In the genomic region with DNA sequence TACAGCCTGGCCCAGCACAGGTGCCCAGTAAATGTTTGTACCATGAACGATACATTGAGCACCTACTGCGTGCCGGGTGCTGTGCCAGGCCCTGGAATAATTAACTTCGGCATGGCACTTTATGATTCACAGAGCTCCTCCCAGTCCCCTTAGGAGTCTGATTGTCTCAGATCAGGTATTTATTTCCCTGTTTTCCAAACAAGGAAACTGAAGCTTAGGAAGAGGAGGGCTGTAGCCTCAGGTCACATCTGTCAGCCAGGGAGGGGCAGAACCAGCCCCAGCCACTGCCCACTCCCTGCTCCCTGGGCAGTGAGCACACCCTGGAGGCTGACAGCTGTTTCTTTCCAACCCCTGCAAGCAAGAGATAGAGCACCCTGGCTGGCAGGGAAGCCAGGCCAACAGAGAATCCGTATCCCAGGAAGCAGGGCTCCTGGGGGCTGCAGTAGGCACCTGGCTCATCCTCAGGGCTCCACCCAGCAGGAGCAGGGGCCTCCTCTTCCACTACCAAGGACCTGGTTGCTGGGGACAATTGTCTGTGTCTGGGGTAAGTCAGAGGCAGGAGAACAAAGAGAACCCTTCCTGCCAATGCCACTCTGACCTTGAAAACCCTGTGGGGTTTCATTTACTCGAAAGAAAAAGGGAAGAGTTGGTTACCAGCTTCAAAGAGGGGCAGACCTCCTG, we compare ENCODE assay signal across 18 cellular contexts.
DNase-seq lines count a peak whose midpoint lies in the region; ATAC-seq and TF ChIP-seq lines count a peak whose summit lies in the region.
"Had no signal": no experiment of that assay in that cellular context is flagged by ENCODE, and none has a peak within 500 bp of the region (broad histone marks: within the 10 kb centered on the region; RNA-seq: fewer than 3 reads in every experiment).

No MANE protein-coding gene starts in this region.

- no peak overlapping the region for H3K4ac ChIP-seq in trophoblast cell (ENCODE audit: low read depth, low read length)

- no peak overlapping the region for H3K27ac Mint-ChIP-seq in activated T-helper 1 cell treated with anti-CD3 and anti-CD28 coated beads, Interleukin-12 subunit alpha, Interleukin-12 subunit beta, Interleukin-2, Interleukin-4 antibody, amounts not matched to agents 30 ng/mL and 10 ng/mL and 1 ng/mL, durations not matched to agents 14 hours and 24 hours and 36 hours
- H3K27ac Mint-ChIP-seq in naive thymus-derived CD8-positive, alpha-beta T cell: no peak overlapping the region
- H3K27ac Mint-ChIP-seq: B cell; stimulated activated naive CD8-positive, alpha-beta T cell treated with anti-CD3 and anti-CD28 coated beads, Interleukin-15, Interleukin-2, amounts not matched to agents 100 ng/mL and 50 ng/mL, for 24 hours had no signal

- no peak overlapping the region for H2AK5ac ChIP-seq in trophoblast cell (ENCODE audit: low read length)

- no peak overlapping the region for H3K23ac ChIP-seq in trophoblast cell (ENCODE audit: low read length)

- H3K18ac ChIP-seq in trophoblast cell (ENCODE audit: low read length): peak overlapping the region; percentile 48

- no peak overlapping the region for H3K4me3 Mint-ChIP-seq in activated T-helper 1 cell treated with anti-CD3 and anti-CD28 coated beads, Interleukin-12 subunit alpha, Interleukin-12 subunit beta, Interleukin-2, Interleukin-4 antibody, amounts not matched to agents 30 ng/mL and 10 ng/mL and 1 ng/mL, durations not matched to agents 14 hours and 24 hours and 36 hours
- H3K4me3 Mint-ChIP-seq in naive thymus-derived CD8-positive, alpha-beta T cell: no peak overlapping the region
- H3K4me3 Mint-ChIP-seq: B cell; nephron; stimulated activated naive CD8-positive, alpha-beta T cell treated with anti-CD3 and anti-CD28 coated beads, Interleukin-15, Interleukin-2, amounts not matched to agents 100 ng/mL and 50 ng/mL, for 24 hours had no signal

- H3K9ac ChIP-seq in trophoblast cell (ENCODE audit: low read length): no peak overlapping the region

- in situ Hi-C loops in Caki2 (cut with HindIII; ENCODE audit: low pct_unique_long_range_greater_than_20kb, low sequenced_read_pairs): no loop called here

- H3K27me3 Mint-ChIP-seq in activated T-helper 1 cell treated with anti-CD3 and anti-CD28 coated beads, Interleukin-12 subunit alpha, Interleukin-12 subunit beta, Interleukin-2, Interleukin-4 antibody, amounts not matched to agents 30 ng/mL and 10 ng/mL and 1 ng/mL, durations not matched to agents 14 hours and 24 hours and 36 hours (ENCODE audit: insufficient read depth): peaks cover under 1% of the 10 kb centered on the region
- H3K27me3 Mint-ChIP-seq in naive thymus-derived CD8-positive, alpha-beta T cell: peaks cover 0 to 4% (median 0%) of the 10 kb centered on the region in 5 donors
- H3K27me3 Mint-ChIP-seq: B cell; stimulated activated naive CD8-positive, alpha-beta T cell treated with anti-CD3 and anti-CD28 coated beads, Interleukin-15, Interleukin-2, amounts not matched to agents 100 ng/mL and 50 ng/mL, for 24 hours had no signal

- no peaks in the 10 kb centered on the region for H3K36me3 Mint-ChIP-seq in activated T-helper 1 cell treated with anti-CD3 and anti-CD28 coated beads, Interleukin-12 subunit alpha, Interleukin-12 subunit beta, Interleukin-2, Interleukin-4 antibody, amounts not matched to agents 30 ng/mL and 10 ng/mL and 1 ng/mL, durations not matched to agents 14 hours and 24 hours and 36 hours (ENCODE audit: low read depth)
- H3K36me3 Mint-ChIP-seq in naive thymus-derived CD8-positive, alpha-beta T cell: no peaks in the 10 kb centered on the region

- ATAC-seq in foreskin keratinocyte (peak; percentile 51), GM19455 (IDR thresholded peaks at IDR 0.05; ENCODE audit: unreplicated experiment) (no peak)
- no peak for ATAC-seq in naive thymus-derived CD8-positive, alpha-beta T cell

- H3K4me1 ChIP-seq in foreskin keratinocyte (peaks cover 36% of the 10 kb centered on the region), trophoblast cell (ENCODE audit: control insufficient read depth in 1 of 2, insufficient read depth in 2 of 2, low read length in 2 of 2) (peaks cover 29 to 39% of the 10 kb centered on the region in 2 experiments)

- DNase-seq in Caki2 (ENCODE audit: low read depth): peak; percentile 39
- peak; percentile 94 for DNase-seq in NCI-H69 (lab: John Stamatoyannopoulos, UW)
- DNase-seq in foreskin keratinocyte: peak; percentile 56 to 82
- DNase-seq in trophoblast cell: peak in 1 of 2 donors; percentile 13
- no peak for DNase-seq in activated T-helper 1 cell treated with anti-CD3 and anti-CD28 coated beads, Interleukin-12 subunit alpha, Interleukin-12 subunit beta, Interleukin-2, Interleukin-4 antibody, amounts not matched to agents 30 ng/mL and 10 ng/mL and 1 ng/mL, durations not matched to agents 14 hours and 24 hours and 36 hours (ENCODE audit: low spot score)
- no peak for DNase-seq in naive thymus-derived CD8-positive, alpha-beta T cell
- DNase-seq in ureter (ENCODE audit: low spot score): no peak
- DNase-seq: activated CD4-positive, alpha-beta T cell treated with anti-CD3 and anti-CD28 coated beads, Interleukin-2, amount 50 U/mL, for 1 hour; activated naive CD4-positive, alpha-beta T cell treated with Interleukin-2 at 50 U/mL for 16 hours; MM.1S; NCI-H748 treated with DMSO at 0.1 percent for 48 hours; stimulated activated CD4-positive, alpha-beta T cell treated with anti-CD3 and anti-CD28 coated beads, Interleukin-2, amount 100 ng/mL, for 24 hours; T-helper 1 cell had no signal

- H3K27me3 ChIP-seq in foreskin keratinocyte: no peaks in the 10 kb centered on the region
- no peaks in the 10 kb centered on the region for H3K27me3 ChIP-seq in trophoblast cell (ENCODE audit: insufficient read depth, low read length)

- H4K12ac ChIP-seq in trophoblast cell (ENCODE audit: low read depth, low read length): no peak overlapping the region

- H3K36me3 ChIP-seq in trophoblast cell (ENCODE audit: control insufficient read depth in 1 of 2, insufficient read depth in 2 of 2, low read length in 2 of 2): no peaks in the 10 kb centered on the region

- no peak overlapping the region for H2BK12ac ChIP-seq in trophoblast cell (ENCODE audit: low read length)

- H3K79me2 ChIP-seq in trophoblast cell (ENCODE audit: control insufficient read depth, insufficient read depth, low read length, poor library complexity): no peaks in the 10 kb centered on the region

- H3K9me3 Mint-ChIP-seq in activated T-helper 1 cell treated with anti-CD3 and anti-CD28 coated beads, Interleukin-12 subunit alpha, Interleukin-12 subunit beta, Interleukin-2, Interleukin-4 antibody, amounts not matched to agents 30 ng/mL and 10 ng/mL and 1 ng/mL, durations not matched to agents 14 hours and 24 hours and 36 hours: no peaks in the 10 kb centered on the region
- H3K9me3 Mint-ChIP-seq in naive thymus-derived CD8-positive, alpha-beta T cell: no peaks in the 10 kb centered on the region
- H3K9me3 Mint-ChIP-seq: nephron; stimulated activated naive CD8-positive, alpha-beta T cell treated with anti-CD3 and anti-CD28 coated beads, Interleukin-15, Interleukin-2, amounts not matched to agents 100 ng/mL and 50 ng/mL, for 24 hours had no signal

- no peak overlapping the region for H4K91ac ChIP-seq in trophoblast cell (ENCODE audit: low read depth, low read length)

- no peak overlapping the region for H2AFZ ChIP-seq in trophoblast cell (ENCODE audit: insufficient read depth, low read length, poor library complexity)

- H3K4me1 Mint-ChIP-seq in activated T-helper 1 cell treated with anti-CD3 and anti-CD28 coated beads, Interleukin-12 subunit alpha, Interleukin-12 subunit beta, Interleukin-2, Interleukin-4 antibody, amounts not matched to agents 30 ng/mL and 10 ng/mL and 1 ng/mL, durations not matched to agents 14 hours and 24 hours and 36 hours (ENCODE audit: low read depth): no peaks in the 10 kb centered on the region
- peaks cover 0 to 2% (median 0%) of the 10 kb centered on the region in 4 donors for H3K4me1 Mint-ChIP-seq in naive thymus-derived CD8-positive, alpha-beta T cell
- H3K4me1 Mint-ChIP-seq: B cell had no signal

- peaks cover 1% of the 10 kb centered on the region for H3K9me3 ChIP-seq in trophoblast cell (ENCODE audit: insufficient read depth, low read depth, low read length)

- no peak overlapping the region for H2BK5ac ChIP-seq in trophoblast cell (ENCODE audit: low read depth, low read length, poor library complexity)

- WGBS in trophoblast cell (ENCODE audit: extremely low coverage, insufficient coverage, insufficient read length): no CpG with 5 or more reads among the region's 6 CpGs

- intact Hi-C loops in activated T-helper 1 cell treated with anti-CD3 and anti-CD28 coated beads, Interleukin-12 subunit alpha, Interleukin-12 subunit beta, Interleukin-2, Interleukin-4 antibody, amounts not matched to agents 30 ng/mL and 10 ng/mL and 1 ng/mL, durations not matched to agents 14 hours and 24 hours and 36 hours (cut with micrococcal nuclease): no loop called here

- no peak overlapping the region for H3K4me2 ChIP-seq in trophoblast cell (ENCODE audit: low read length)

- H3K4me3 ChIP-seq in trophoblast cell (ENCODE audit: low read depth, low read length): no peak overlapping the region
- H3K4me3 ChIP-seq: coronary artery had no signal

- no peak overlapping the region for H4K8ac ChIP-seq in trophoblast cell (ENCODE audit: low read depth, low read length)

- H2BK120ac ChIP-seq in trophoblast cell (ENCODE audit: insufficient read depth, low read length, poor library complexity): no peak overlapping the region

- peaks cover 3% of the 10 kb centered on the region for H3K79me1 ChIP-seq in trophoblast cell (ENCODE audit: low read length)

- H3K27ac ChIP-seq in foreskin keratinocyte (peak overlapping the region; percentile 10), trophoblast cell (ENCODE audit: low read depth, low read length) (no peak overlapping the region)

- POLR2A ChIA-PET in naive thymus-derived CD8-positive, alpha-beta T cell (lab: Charles Lee): no interaction called here

- H3K14ac ChIP-seq in trophoblast cell (ENCODE audit: low read length): no peak overlapping the region

- peak; percentile 68 for TF ChIP-seq CTCF in foreskin keratinocyte (conservative IDR thresholded peaks at IDR 0.05)

Comparison
In these comparisons a context has a peak if more than half of its experiments do, and no peak if none do; other contexts are left out.
1. DNase-seq: peak in Caki2 (single experiment), NCI-H69 (single experiment) and foreskin keratinocyte (2 of 2); none in activated T-helper 1 cell treated with anti-CD3 and anti-CD28 coated beads, Interleukin-12 subunit alpha, Interleukin-12 subunit beta, Interleukin-2, Interleukin-4 antibody, amounts not matched to agents 30 ng/mL and 10 ng/mL and 1 ng/mL, durations not matched to agents 14 hours and 24 hours and 36 hours (single experiment), naive thymus-derived CD8-positive, alpha-beta T cell (0 of 10) and ureter (single experiment).